Comparison of ENCODE assay signal across 1 cellular context in genomic region chr2:178397002-178397605, GRCh38.
TF ChIP-seq lines count a peak whose summit lies in the region.

No MANE protein-coding gene starts in this region.

TF ChIP-seq in SK-N-SH treated with all-trans-retinoic acid at 6 μM for 48 hours, 23 proteins besides CTCF, POLR2A, EP300 and RAD21 (continued from another document):
- TF ChIP-seq PATZ1 (CRISPR knock-in tag; IDR thresholded peaks at IDR 0.05; ENCODE audit: borderline replicate concordance) (no peak), ISL1 (CRISPR knock-in tag; IDR thresholded peaks at IDR 0.05) (no peak), CSDC2 (CRISPR knock-in tag; IDR thresholded peaks at IDR 0.05) (no peak), ZC3H10 (CRISPR knock-in tag; IDR thresholded peaks at IDR 0.05) (no peak), BACH2 (CRISPR knock-in tag; IDR thresholded peaks at IDR 0.05; ENCODE audit: borderline replicate concordance) (no peak), OSR1 (CRISPR knock-in tag; IDR thresholded peaks at IDR 0.05) (no peak)
